21 cellular contexts compared by ENCODE assay signal in the genomic region with DNA sequence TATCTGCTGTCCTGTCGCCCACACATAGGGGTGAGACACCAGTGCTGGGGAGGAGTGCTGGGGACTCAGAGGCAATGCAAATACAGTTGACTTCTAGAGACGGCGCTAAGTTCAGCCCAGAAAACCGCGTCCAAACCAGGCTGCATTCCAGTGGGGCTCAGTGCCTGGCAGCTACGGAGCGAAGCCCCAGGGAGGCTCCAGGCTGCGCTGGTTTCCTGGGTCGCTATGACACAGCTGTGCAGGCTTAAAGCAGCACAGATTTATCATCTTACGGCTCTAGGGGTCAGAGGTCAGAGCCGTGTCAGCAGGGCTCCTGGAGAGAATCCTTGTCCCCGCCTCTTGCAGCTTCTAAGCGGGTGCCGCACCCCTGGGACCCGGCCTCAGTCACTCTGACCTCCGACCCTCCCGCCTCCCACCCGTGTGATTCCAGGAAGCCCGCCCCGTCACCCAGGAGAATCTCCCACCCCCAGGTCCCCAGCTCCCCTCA.
DNase-seq lines count a peak whose midpoint lies in the region; ATAC-seq, FAIRE-seq and TF ChIP-seq lines count a peak whose summit lies in the region.
"Had no signal": no experiment of that assay in that cellular context is flagged by ENCODE, and none has a peak within 500 bp of the region (broad histone marks: within the 10 kb centered on the region; RNA-seq: fewer than 3 reads in every experiment).

No MANE protein-coding gene starts in this region.

- 85% methylated on average over 12 of the region's 20 CpGs; no CpG with 5 or more reads in 1 of the 2 experiments for WGBS in H1 (ENCODE audit: extremely low coverage in 1 of 2, insufficient coverage in 1 of 2, insufficient read length in 1 of 2, insufficient replicate concordance in 2 of 2, low coverage in 1 of 2, low lambda C conversion rate in 2 of 2, missing lambda C conversion rate in 1 of 2), 2 experiments

- H3K36me3 ChIP-seq in H1 (ENCODE audit: control insufficient read depth in 2 of 4, insufficient read depth in 4 of 4, low read length in 3 of 4) (no peaks in the 10 kb centered on the region), mucosa of descending colon (ENCODE audit: low read depth) (no peaks in the 10 kb centered on the region)
- H3K36me3 ChIP-seq: esophagus muscularis mucosa, thoracic aorta had no signal

- no peaks in the 10 kb centered on the region for H3K79me1 ChIP-seq in H1 (ENCODE audit: low read depth, low read length)

- intact Hi-C loops in mucosa of descending colon (cut with DNase I, micrococcal nuclease): no loop called here

- no peak overlapping the region; a peak in 1 of 7 replicates for H3K9ac ChIP-seq in H1 (replicated peaks in 1 of 4; ENCODE audit: extremely low read depth in 1 of 4, low read depth in 3 of 4, low read length in 3 of 4)

- no peaks in the 10 kb centered on the region for H3K36me3 Mint-ChIP-seq in stimulated activated memory B cell treated with anti-CD40 and anti-IgM and Interleukin-4, amounts not matched to agents 10 μg/mL and 1 μg/mL and 100 μg/mL, for 72 hours

- peaks cover 0 to 12% (median 0%) of the 10 kb centered on the region in 4 experiments; a peak in 3 of 7 replicates for H3K4me1 ChIP-seq in H1 (replicated peaks in 1 of 4; ENCODE audit: control insufficient read depth in 3 of 4, insufficient read depth in 4 of 4, low read length in 3 of 4)
- H3K4me1 ChIP-seq in mucosa of descending colon (ENCODE audit: low read depth): no peaks in the 10 kb centered on the region

- peak; percentile 87 for DNase-seq in NCI-H82 (lab: John Stamatoyannopoulos, UW)
- DNase-seq in NCI-H82 treated with DMSO at 0.1 percent for 48 hours (lab: John Stamatoyannopoulos, UW; ENCODE audit: unreplicated experiment): no peak
- peak in 1 of 2 experiments; percentile 47 for DNase-seq in H1 (ENCODE audit: low read depth in 1 of 2, low spot score in 2 of 2)
- peak; percentile 66 for DNase-seq in left kidney (ENCODE audit: low read depth, low spot score)
- no peak for DNase-seq in mucosa of descending colon
- DNase-seq in NCI-H1048 (lab: John Stamatoyannopoulos, UW): no peak
- DNase-seq: activated CD4-positive, alpha-beta T cell treated with anti-CD3 and anti-CD28 coated beads, Interleukin-2, amount 50 U/mL, for 1 hour; activated naive CD4-positive, alpha-beta T cell; anterior cingulate cortex; effector CD8-positive, alpha-beta T cell; kidney; NCI-H1105 treated with DMSO at 0.1 percent for 48 hours; NCI-H2081 treated with DMSO at 0.1 percent for 48 hours; NCI-H510A treated with DMSO at 0.1 percent for 48 hours; stimulated activated CD4-positive, alpha-beta T cell treated with anti-CD3 and anti-CD28 coated beads, Interleukin-15, amount 100 ng/mL, for 24 hours had no signal

- peaks cover 3% of the 10 kb centered on the region for H3K9me3 Mint-ChIP-seq in stimulated activated memory B cell treated with anti-CD40 and anti-IgM and Interleukin-4, amounts not matched to agents 10 μg/mL and 1 μg/mL and 100 μg/mL, for 72 hours

- no peaks in the 10 kb centered on the region for H3K4me1 Mint-ChIP-seq in stimulated activated memory B cell treated with anti-CD40 and anti-IgM and Interleukin-4, amounts not matched to agents 10 μg/mL and 1 μg/mL and 100 μg/mL, for 72 hours

- H2BK5ac ChIP-seq in H1 (ENCODE audit: low read depth, low read length): no peak overlapping the region

- H2BK15ac ChIP-seq in H1 (ENCODE audit: low read length): no peak overlapping the region

- no peak overlapping the region for H4K5ac ChIP-seq in H1 (ENCODE audit: insufficient read length, low read depth, low read length)

- no peak overlapping the region for H2BK20ac ChIP-seq in H1 (ENCODE audit: low read length)

- no peak overlapping the region for H2BK12ac ChIP-seq in H1 (ENCODE audit: low read depth, low read length)

- no peak overlapping the region for H3K18ac ChIP-seq in H1 (ENCODE audit: extremely low read depth, low read length)

- TF ChIP-seq CTCF in H1 (IDR thresholded peaks at IDR 0.05; ENCODE audit: control extremely low read depth in 1 of 3, insufficient read depth in 1 of 3, low read depth in 1 of 3, low read length in 3 of 3) (no peak), mucosa of descending colon (IDR thresholded peaks at IDR 0.05) (no peak)

- ATAC-seq in stimulated activated memory B cell treated with anti-CD40 and anti-IgM and Interleukin-4, amounts not matched to agents 10 μg/mL and 1 μg/mL and 100 μg/mL, for 72 hours: peak; percentile 8
- no peak for ATAC-seq in HG03354 (IDR thresholded peaks at IDR 0.05; ENCODE audit: poor library complexity, severe bottlenecking, unreplicated experiment)
- no peak for ATAC-seq in mucosa of descending colon

- no peak overlapping the region for H3K4me3 ChIP-seq in H1 (ENCODE audit: extremely low read depth in 1 of 4, insufficient read depth in 2 of 4, low read depth in 3 of 4, low read length in 4 of 4)
- H3K4me3 ChIP-seq in mucosa of descending colon: no peak overlapping the region
- H3K4me3 ChIP-seq: esophagus muscularis mucosa, thoracic aorta had no signal

- TF ChIP-seq POLR2A in H1 (IDR thresholded peaks at IDR 0.05; ENCODE audit: control extremely low read depth in 1 of 2, low read depth in 2 of 2, low read length in 2 of 2): no peak

- H3K56ac ChIP-seq in H1 (replicated peaks; ENCODE audit: insufficient read length, low read depth, low read length): no peak overlapping the region

- H3K23me2 ChIP-seq in H1 (ENCODE audit: low read depth, low read length): no peaks in the 10 kb centered on the region

- H4K20me1 ChIP-seq in H1 (replicated peaks in 1 of 2; ENCODE audit: control insufficient read depth in 1 of 2, insufficient read depth in 2 of 2, low read length in 2 of 2): no peaks in the 10 kb centered on the region

- H3K27me3 Mint-ChIP-seq in stimulated activated memory B cell treated with anti-CD40 and anti-IgM and Interleukin-4, amounts not matched to agents 10 μg/mL and 1 μg/mL and 100 μg/mL, for 72 hours: peaks cover 14% of the 10 kb centered on the region

- H3K27ac Mint-ChIP-seq in stimulated activated memory B cell treated with anti-CD40 and anti-IgM and Interleukin-4, amounts not matched to agents 10 μg/mL and 1 μg/mL and 100 μg/mL, for 72 hours: no peak overlapping the region

- peak overlapping the region; percentile 36; the same call in 1 of the 2 replicates for H2AFZ ChIP-seq in H1 (ENCODE audit: low read length)

- H4K91ac ChIP-seq in H1 (replicated peaks; ENCODE audit: insufficient read length, low read length): no peak overlapping the region

- POLR2A ChIA-PET in H1 (lab: Charles Lee; ENCODE audit: partially characterized antibody): no interaction called here

- H3K9me3 ChIP-seq in H1 (ENCODE audit: insufficient read depth in 2 of 2, low read depth in 1 of 2, low read length in 1 of 2) (peaks cover 3 to 8% of the 10 kb centered on the region in 2 experiments; a peak in 1 of 4 replicates), mucosa of descending colon (no peaks in the 10 kb centered on the region)

- H3K27ac ChIP-seq in H1 (ENCODE audit: low read depth, low read length): no peak overlapping the region
- H3K27ac ChIP-seq: 22Rv1, esophagus muscularis mucosa, thoracic aorta had no signal

- no peaks in the 10 kb centered on the region for H3K79me2 ChIP-seq in H1 (ENCODE audit: control insufficient read depth in 1 of 2, insufficient read depth in 2 of 2, low read length in 2 of 2)

- CTCF ChIA-PET in H1 (lab: Charles Lee; ENCODE audit: partially characterized antibody): interaction anchor here (0.8 to 2.1 kb wide), 2 partner anchors 18 to 23 kb away, joined by 4 read pairs; no protein-coding TSS in a partner anchor

- no peaks in the 10 kb centered on the region for H3K27me3 ChIP-seq in H1 (replicated peaks in 1 of 4; ENCODE audit: control insufficient read depth in 3 of 4, extremely low read depth in 1 of 4, insufficient read depth in 3 of 4, low read length in 3 of 4)
- H3K27me3 ChIP-seq: esophagus muscularis mucosa had no signal

- no peak overlapping the region for H3K4me2 ChIP-seq in H1 (ENCODE audit: insufficient read depth in 1 of 2, low read depth in 2 of 2, low read length in 2 of 2)

- no peak for TF ChIP-seq RAD21 in H1 (IDR thresholded peaks at IDR 0.05 in 1 of 2, conservative IDR thresholded peaks at IDR 0.05 in 1 of 2; ENCODE audit: low read depth in 2 of 2, low read length in 2 of 2)

- FAIRE-seq in H1 (lab: Jason Lieb, UNC): no peak
- FAIRE-seq: kidney had no signal

- no peak overlapping the region for H3K23ac ChIP-seq in H1 (ENCODE audit: insufficient read length)

- no peak overlapping the region for H3K14ac ChIP-seq in H1 (ENCODE audit: insufficient read length)

- H2AK5ac ChIP-seq in H1 (ENCODE audit: low read depth, low read length): no peak overlapping the region

- no peak overlapping the region for H3K4ac ChIP-seq in H1 (replicated peaks; ENCODE audit: insufficient read length, low read depth, low read length)

- H4K8ac ChIP-seq in H1 (ENCODE audit: extremely low read depth, insufficient read depth, low read length): no peak overlapping the region

- H3K4me3 Mint-ChIP-seq in stimulated activated memory B cell treated with anti-CD40 and anti-IgM and Interleukin-4, amounts not matched to agents 10 μg/mL and 1 μg/mL and 100 μg/mL, for 72 hours: no peak overlapping the region
- H3K4me3 Mint-ChIP-seq: neural crest cell had no signal

- TF ChIP-seq EP300 in H1 (IDR thresholded peaks at IDR 0.05; ENCODE audit: borderline replicate concordance in 1 of 2, low read depth in 2 of 2, low read length in 2 of 2): no peak

- H2BK120ac ChIP-seq in H1 (replicated peaks; ENCODE audit: low read depth, low read length): no peak overlapping the region

TF ChIP-seq in H1, 55 proteins besides CTCF, POLR2A, EP300 and RAD21:
- TF ChIP-seq SIX5 (IDR thresholded peaks at IDR 0.05; ENCODE audit: low read depth, low read length) (no peak), SIN3A (conservative IDR thresholded peaks at IDR 0.05 in 1 of 2, IDR thresholded peaks at IDR 0.05 in 1 of 2; ENCODE audit: low read depth in 1 of 2, low read length in 2 of 2) (no peak), TEAD4 (IDR thresholded peaks at IDR 0.05; ENCODE audit: low read depth, low read length) (0 out of 2 replicates have a peak, but pooled peaks have one; percentile 28)

Comparison
In these comparisons a context has a peak if more than half of its experiments do, and no peak if none do; other contexts are left out.
1. DNase-seq: peak in NCI-H82 (single experiment) and left kidney (single experiment); none in NCI-H82 treated with DMSO at 0.1 percent for 48 hours (single experiment), mucosa of descending colon (0 of 3) and NCI-H1048 (single experiment).